ENCODE assay signal across 12 cellular contexts in the genomic region with DNA sequence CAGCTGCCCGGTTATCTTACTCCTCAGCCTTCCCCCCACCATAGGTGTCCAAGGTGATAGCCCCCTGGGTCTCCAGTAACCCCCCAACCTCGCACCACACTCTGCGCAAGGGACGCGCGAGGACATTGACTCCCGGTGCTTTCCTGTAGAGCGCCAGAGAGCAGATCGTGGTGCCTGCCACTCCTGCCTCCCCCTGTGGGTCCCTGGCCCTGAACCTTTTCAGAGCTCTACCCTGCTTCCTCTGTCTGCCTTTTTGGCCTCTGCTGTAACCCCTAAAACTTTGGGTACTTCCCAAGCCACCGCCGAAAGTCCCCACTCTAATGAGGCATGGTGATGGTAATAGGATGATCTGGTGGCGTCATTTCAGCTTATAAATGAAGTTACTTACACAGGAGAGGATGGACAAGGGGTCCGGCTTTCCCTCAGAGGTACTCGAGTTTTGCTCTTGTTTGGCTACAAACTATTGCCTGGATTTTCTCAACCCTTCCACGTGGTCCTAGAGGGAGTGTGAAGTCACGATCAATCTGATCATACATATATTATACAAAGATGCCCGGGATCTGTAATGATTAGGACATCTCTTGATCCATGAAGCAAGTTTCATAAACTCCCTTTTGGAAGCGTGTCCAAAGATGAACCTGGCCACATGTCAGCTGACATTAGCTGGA. TPM values are rescaled to one million over a fixed set of nuclear protein-coding genes. Genes with fewer than 3 reads are reported as not detected.
A peak's percentile ranks its signal among the peaks of the same experiment; 100 is the strongest.
DNase-seq lines count a peak whose midpoint lies in the region; ATAC-seq, FAIRE-seq and TF ChIP-seq lines count a peak whose summit lies in the region.
"Had no signal": no experiment of that assay in that cellular context is flagged by ENCODE, and none has a peak within 500 bp of the region (broad histone marks: within the 10 kb centered on the region; RNA-seq: fewer than 3 reads in every experiment).

No MANE protein-coding gene starts in this region.

- TF ChIP-seq POLR2A in A549 (IDR thresholded peaks at IDR 0.05; ENCODE audit: low read length): no peak

- H3K27me3 ChIP-seq in SJCRH30 (no peaks in the 10 kb centered on the region), MM.1S (replicated peaks; ENCODE audit: insufficient read depth, low read length) (no peaks in the 10 kb centered on the region)

- no peak overlapping the region for H2AFZ ChIP-seq in MM.1S (ENCODE audit: low read length)

- 56% methylated on average over 13 of the region's 18 CpGs for WGBS in A549 (ENCODE audit: missing lambda C conversion rate)

- no peak for TF ChIP-seq RAD21 in A549 (conservative IDR thresholded peaks at IDR 0.05 in 1 of 2, IDR thresholded peaks at IDR 0.05 in 1 of 2)

- peak overlapping the region; percentile 88 for H3K27ac Mint-ChIP-seq in osteocyte (ENCODE audit: unreplicated experiment)

- no peaks in the 10 kb centered on the region for H3K9me2 ChIP-seq in MM.1S (replicated peaks; ENCODE audit: insufficient read depth, low read length)

- no peak for FAIRE-seq in A549 (lab: Jason Lieb, UNC)
- FAIRE-seq: small intestine had no signal

- H3K36me3 ChIP-seq in SJCRH30 (peaks cover 3% of the 10 kb centered on the region; the same call in 1 of the 2 replicates), MM.1S (replicated peaks; ENCODE audit: insufficient read depth, low read length) (no peaks in the 10 kb centered on the region)
- H3K36me3 ChIP-seq: BE2C had no signal

- no peaks in the 10 kb centered on the region for H3K27me3 Mint-ChIP-seq in osteocyte (ENCODE audit: unreplicated experiment)

- peak overlapping the region; percentile 36; the same call in 2 of the 3 replicates for H3K4me3 ChIP-seq in A549
- peak overlapping the region; percentile 96 for H3K4me3 ChIP-seq in SJCRH30
- peak overlapping the region; percentile 94 for H3K4me3 ChIP-seq in fibroblast of pulmonary artery (replicated peaks; ENCODE audit: low read depth, low read length)
- H3K4me3 ChIP-seq in MM.1S (ENCODE audit: low read length): no peak overlapping the region

- H4K20me1 ChIP-seq in MM.1S (ENCODE audit: insufficient read depth, low read length): no peaks in the 10 kb centered on the region

- H3K9me3 ChIP-seq in A549 (no peaks in the 10 kb centered on the region), SJCRH30 (replicated peaks) (no peaks in the 10 kb centered on the region), MM.1S (replicated peaks; ENCODE audit: insufficient read depth, low read length) (no peaks in the 10 kb centered on the region)
- H3K9me3 ChIP-seq: BE2C had no signal

- H3K27ac ChIP-seq in A549 (no peak overlapping the region), SJCRH30 (peak overlapping the region; percentile 90), MM.1S (ENCODE audit: low read length) (no peak overlapping the region)

- peaks cover 2% of the 10 kb centered on the region for H3K36me3 Mint-ChIP-seq in osteocyte (ENCODE audit: unreplicated experiment)

- DNase-seq in A549 (ENCODE audit: low read depth in 1 of 2, low spot score in 1 of 2) (no peak), SJCRH30 (peak in 1 of 2 experiments; percentile 21), fibroblast of pulmonary artery (ENCODE audit: low read depth) (no peak), osteocyte (ENCODE audit: extremely low spot score, unreplicated experiment) (no peak), MM.1S (no peak)
- DNase-seq in stimulated activated CD8-positive, alpha-beta memory T cell treated with anti-CD3 and anti-CD28 coated beads, Interleukin-4, amount 100 ng/mL, for 48 hours: no peak
- DNase-seq: BE2C, Karpas-422, small intestine had no signal

- no peaks in the 10 kb centered on the region for H3K79me2 ChIP-seq in MM.1S (ENCODE audit: low read length)

- no peaks in the 10 kb centered on the region for H3F3A ChIP-seq in MM.1S (ENCODE audit: insufficient read depth, low read length)

- TF ChIP-seq CTCF in A549 (IDR thresholded peaks at IDR 0.05) (no peak), fibroblast of pulmonary artery (IDR thresholded peaks at IDR 0.05; ENCODE audit: low read length, missing control alignments) (no peak), osteocyte (IDR thresholded peaks at IDR 0.05) (peak; percentile 5), MM.1S (IDR thresholded peaks at IDR 0.05; ENCODE audit: low read length) (no peak)

- POLR2A ChIA-PET in A549 (lab: Yijun Ruan, JAX): interaction anchor here (0.6 kb wide), 1 partner anchor 56 kb away, joined by 3 read pairs; no protein-coding TSS in a partner anchor

- H3K4me3 Mint-ChIP-seq in osteocyte (ENCODE audit: unreplicated experiment): peak overlapping the region; percentile 97

- no peaks in the 10 kb centered on the region for H3K9me3 Mint-ChIP-seq in osteocyte (ENCODE audit: unreplicated experiment)

- CTCF ChIA-PET in A549 (lab: Yijun Ruan, JAX): interaction anchor here (1.2 to 1.6 kb wide), 2 partner anchors 17 to 1763 kb away, joined by 3 read pairs; no protein-coding TSS in a partner anchor

- TF ChIP-seq EP300 in A549 (IDR thresholded peaks at IDR 0.05): no peak

- ATAC-seq in A549 (no peak), HG03521 (IDR thresholded peaks at IDR 0.05; ENCODE audit: unreplicated experiment) (no peak), HG03565 (IDR thresholded peaks at IDR 0.05; ENCODE audit: unreplicated experiment) (no peak)

- H3K4me1 Mint-ChIP-seq in osteocyte (ENCODE audit: unreplicated experiment): peaks cover 27% of the 10 kb centered on the region

- H3K4me1 ChIP-seq in A549 (peaks cover 17% of the 10 kb centered on the region; the same call in 2 of the 3 replicates), SJCRH30 (peaks cover 1% of the 10 kb centered on the region), MM.1S (ENCODE audit: low read length) (no peaks in the 10 kb centered on the region)
- H3K4me1 ChIP-seq: BE2C had no signal

- H3K4me2 ChIP-seq in A549 (peak overlapping the region; percentile 80; the same call in 1 of the 3 replicates), MM.1S (ENCODE audit: low read depth, low read length) (no peak overlapping the region)

- H3K9ac ChIP-seq in MM.1S (ENCODE audit: low read length): no peak overlapping the region

TF ChIP-seq in A549, 52 proteins besides CTCF, POLR2A, EP300 and RAD21:
- TF ChIP-seq, protein P1, sequence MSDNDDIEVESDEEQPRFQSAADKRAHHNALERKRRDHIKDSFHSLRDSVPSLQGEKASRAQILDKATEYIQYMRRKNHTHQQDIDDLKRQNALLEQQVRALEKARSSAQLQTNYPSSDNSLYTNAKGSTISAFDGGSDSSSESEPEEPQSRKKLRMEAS (IDR thresholded peaks at IDR 0.05): no peak
- TF ChIP-seq, protein P2, sequence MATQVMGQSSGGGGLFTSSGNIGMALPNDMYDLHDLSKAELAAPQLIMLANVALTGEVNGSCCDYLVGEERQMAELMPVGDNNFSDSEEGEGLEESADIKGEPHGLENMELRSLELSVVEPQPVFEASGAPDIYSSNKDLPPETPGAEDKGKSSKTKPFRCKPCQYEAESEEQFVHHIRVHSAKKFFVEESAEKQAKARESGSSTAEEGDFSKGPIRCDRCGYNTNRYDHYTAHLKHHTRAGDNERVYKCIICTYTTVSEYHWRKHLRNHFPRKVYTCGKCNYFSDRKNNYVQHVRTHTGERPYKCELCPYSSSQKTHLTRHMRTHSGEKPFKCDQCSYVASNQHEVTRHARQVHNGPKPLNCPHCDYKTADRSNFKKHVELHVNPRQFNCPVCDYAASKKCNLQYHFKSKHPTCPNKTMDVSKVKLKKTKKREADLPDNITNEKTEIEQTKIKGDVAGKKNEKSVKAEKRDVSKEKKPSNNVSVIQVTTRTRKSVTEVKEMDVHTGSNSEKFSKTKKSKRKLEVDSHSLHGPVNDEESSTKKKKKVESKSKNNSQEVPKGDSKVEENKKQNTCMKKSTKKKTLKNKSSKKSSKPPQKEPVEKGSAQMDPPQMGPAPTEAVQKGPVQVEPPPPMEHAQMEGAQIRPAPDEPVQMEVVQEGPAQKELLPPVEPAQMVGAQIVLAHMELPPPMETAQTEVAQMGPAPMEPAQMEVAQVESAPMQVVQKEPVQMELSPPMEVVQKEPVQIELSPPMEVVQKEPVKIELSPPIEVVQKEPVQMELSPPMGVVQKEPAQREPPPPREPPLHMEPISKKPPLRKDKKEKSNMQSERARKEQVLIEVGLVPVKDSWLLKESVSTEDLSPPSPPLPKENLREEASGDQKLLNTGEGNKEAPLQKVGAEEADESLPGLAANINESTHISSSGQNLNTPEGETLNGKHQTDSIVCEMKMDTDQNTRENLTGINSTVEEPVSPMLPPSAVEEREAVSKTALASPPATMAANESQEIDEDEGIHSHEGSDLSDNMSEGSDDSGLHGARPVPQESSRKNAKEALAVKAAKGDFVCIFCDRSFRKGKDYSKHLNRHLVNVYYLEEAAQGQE (IDR thresholded peaks at IDR 0.05): no peak

RNA-seq across cellular contexts. Expression of a gene that starts 2.1 kb away (rescaled TPM):
- 0.52 and 0.72 TPM in 2 replicates for polyA plus RNA-seq in A549 (2011; rRNA removed)
- polyA plus RNA-seq in A549 (2012; cell fraction: cytosol; rRNA removed): 0.03 and 0.18 TPM in 2 replicates
- polyA plus RNA-seq in A549 (2012; cell fraction: nucleus; rRNA removed): 0.16 and 0.38 TPM in 2 replicates
- 0.20 to 1.1 TPM (median 0.49 TPM) in 3 replicates for polyA plus RNA-seq in A549 (2017; fragmentation: RNase III; extraction: RNeasy Plus Mini Kit Qiagen cat#74134 plus additional on column Dnase treatment)
- polyA minus RNA-seq in A549 (2011; rRNA and poly(A)+ RNA removed): 1.1 and 1.6 TPM in 2 replicates
- total RNA-seq in SJCRH30 (2014; rRNA removed; shearing (Covaris generic)): 65.1 and 73.1 TPM in 2 replicates
- 560 and 587 TPM in 2 replicates for total RNA-seq in osteocyte
- total RNA-seq: activated CD8-positive, alpha-beta memory T cell treated with anti-CD3 and anti-CD28 coated beads for 36 hours had no signal
